Comparison of ENCODE assay signal across 8 cellular contexts in genomic region chr19:52398091-52398461, GRCh38. TPM values are rescaled to one million over a fixed set of nuclear protein-coding genes. Genes with fewer than 3 reads are reported as not detected.
DNase-seq lines count a peak whose midpoint lies in the region; ATAC-seq, FAIRE-seq and TF ChIP-seq lines count a peak whose summit lies in the region.
"Had no signal": no experiment of that assay in that cellular context is flagged by ENCODE, and none has a peak within 500 bp of the region (broad histone marks: within the 10 kb centered on the region; RNA-seq: fewer than 3 reads in every experiment).

No MANE protein-coding gene starts in this region.

- H3K27me3 Mint-ChIP-seq in Calu3 (ENCODE audit: unreplicated experiment), result no peaks in the 10 kb centered on the region

- peak overlapping the region; percentile 78 for H3K4me3 ChIP-seq in HUES6 (ENCODE audit: low read depth, low read length)
- peak overlapping the region; percentile 91 for H3K4me3 ChIP-seq in astrocyte of the spinal cord (ENCODE audit: low read depth, low read length)
- H3K4me3 ChIP-seq in kidney (ENCODE audit: low read length in 2 of 2), result peak overlapping the region; percentile 93 to 97

- H3K27ac ChIP-seq in HUES6 (ENCODE audit: low read depth, low read length), result no peak overlapping the region; the same call in 1 of the 2 replicates
- peak overlapping the region in 1 of 2 donors; percentile 40 for H3K27ac ChIP-seq in kidney (ENCODE audit: low read depth in 2 of 2, low read length in 2 of 2)
- peak overlapping the region; percentile 65 for H3K27ac ChIP-seq in substantia nigra (ENCODE audit: low read depth, low read length, poor library complexity, severe bottlenecking)

- peaks cover 19% of the 10 kb centered on the region for H3K9me3 ChIP-seq in HUES6 (ENCODE audit: control insufficient read depth, insufficient read depth, low read depth, low read length)
- H3K9me3 ChIP-seq in kidney (ENCODE audit: control insufficient read depth in 1 of 2, low read length in 2 of 2), result peaks cover 0 to 8% of the 10 kb centered on the region in 2 donors

- CTCF ChIA-PET in GM10248 (lab: Yijun Ruan, JAX), result interaction anchor here (1.2 kb wide), 1 partner anchor 9 kb away, joined by 3 read pairs; no protein-coding TSS in a partner anchor
- CTCF ChIA-PET in Calu3 (lab: Charles Lee), result no interaction called here

- in situ Hi-C loops in astrocyte of the spinal cord (cut with HindIII; ENCODE audit: low sequenced_read_pairs), result no loop called here

- H3K27me3 ChIP-seq in HUES6 (ENCODE audit: control insufficient read depth, insufficient read depth, low read length), result no peaks in the 10 kb centered on the region

- no TSS peak for BruUV-seq in Calu3 (replicated peaks; lab: Mats Ljungman, UMichigan)

- H3K36me3 ChIP-seq in HUES6 (ENCODE audit: control insufficient read depth, insufficient read depth, low read length) (peaks cover 8% of the 10 kb centered on the region; the same call in 1 of the 2 replicates), kidney (ENCODE audit: control insufficient read depth in 1 of 2, insufficient read depth in 2 of 2, low read length in 2 of 2) (peaks cover 18 to 20% of the 10 kb centered on the region in 2 donors)

- H3K27ac Mint-ChIP-seq in Calu3 (ENCODE audit: unreplicated experiment), result no peak overlapping the region

- H3K9ac ChIP-seq in HUES6 (ENCODE audit: low read length) (peak overlapping the region; percentile 44), kidney (ENCODE audit: low read length in 2 of 2) (peak overlapping the region; percentile 78 to 79)

- no peak for ATAC-seq in GM21825 (IDR thresholded peaks at IDR 0.05; ENCODE audit: unreplicated experiment)

- no peak for FAIRE-seq in kidney (lab: Jason Lieb, UNC)

- no peaks in the 10 kb centered on the region for H3K4me1 Mint-ChIP-seq in Calu3 (ENCODE audit: low read depth, unreplicated experiment)

- H3K9me3 Mint-ChIP-seq in Calu3 (ENCODE audit: low read depth, unreplicated experiment), result peaks cover 37% of the 10 kb centered on the region

- H3K4me1 ChIP-seq in HUES6 (ENCODE audit: control insufficient read depth, insufficient read depth, low read length), result no peaks in the 10 kb centered on the region
- H3K4me1 ChIP-seq in kidney (ENCODE audit: control insufficient read depth in 1 of 2, insufficient read depth in 1 of 2, low read depth in 1 of 2, low read length in 2 of 2), result peaks cover 6 to 10% of the 10 kb centered on the region in 2 donors

- intact Hi-C loops in kidney (cut with DNase I), result no loop called here
- intact Hi-C loops in Calu3 (cut with micrococcal nuclease; ENCODE audit: unreplicated experiment), result no loop called here

- POLR2A ChIA-PET in GM10248 (lab: Yijun Ruan, JAX), result no interaction called here

- no peaks in the 10 kb centered on the region for H3K36me3 Mint-ChIP-seq in Calu3 (ENCODE audit: insufficient read depth, unreplicated experiment)

- H3K4me3 Mint-ChIP-seq in Calu3 (ENCODE audit: low read depth, unreplicated experiment), result no peak overlapping the region

- TF ChIP-seq CTCF in GM10248 (IDR thresholded peaks at IDR 0.05; ENCODE audit: control extremely low read depth, extremely low read depth, low read depth, missing control alignments), result no peak
- no peak for TF ChIP-seq CTCF in astrocyte of the spinal cord (IDR thresholded peaks at IDR 0.05; ENCODE audit: low read depth, low read length)
- no peak for TF ChIP-seq CTCF in kidney (IDR thresholded peaks at IDR 0.05; ENCODE audit: borderline replicate concordance, extremely low read depth, insufficient read depth)
- no peak for TF ChIP-seq CTCF in Calu3 (IDR thresholded peaks at IDR 0.05; ENCODE audit: unreplicated experiment)

- DNase-seq in GM10248 (ENCODE audit: extremely low spot score) (peak; percentile 17), astrocyte of the spinal cord (ENCODE audit: low read depth, low spot score) (no peak), kidney (no peak), substantia nigra (lab: John Stamatoyannopoulos, UW) (peak in 3 of 49 donors; percentile 6 to 29 (median 19)), Calu3 (no peak)

RNA-seq across cellular contexts. Expression of gene ZNF528, which starts 0.4 kb away (rescaled TPM):
- 32.0 TPM for total RNA-seq in kidney
- 10.1 TPM for polyA plus RNA-seq in kidney (ENCODE audit: insufficient read depth, low read depth, low replicate concordance)
- total RNA-seq in Calu3 (2022), result not detected in 2 replicates

RNA-seq across cellular contexts. Expression of gene ZNF880, which starts 28.4 kb away (rescaled TPM):
- 27.2 TPM for total RNA-seq in kidney
- polyA plus RNA-seq in kidney (ENCODE audit: insufficient read depth, low read depth, low replicate concordance), result 10.9 TPM
- total RNA-seq in Calu3 (2022), result not detected in 2 replicates

RNA-seq across cellular contexts. Expression of gene ZNF534, which starts 30.9 kb away (rescaled TPM):
- not detected for total RNA-seq in kidney
- not detected for polyA plus RNA-seq in kidney (ENCODE audit: insufficient read depth, low read depth, low replicate concordance)
- not detected in 2 replicates for total RNA-seq in Calu3 (2022)
- total RNA-seq: activated CD8-positive, alpha-beta memory T cell treated with anti-CD3 and anti-CD28 coated beads for 36 hours had no signal

RNA-seq across cellular contexts. Expression of gene ZNF578, which starts 55.3 kb away (rescaled TPM):
- total RNA-seq in kidney (3.7 TPM), Calu3 (2022) (not detected in 2 replicates)
- polyA plus RNA-seq in kidney (ENCODE audit: insufficient read depth, low read depth, low replicate concordance), result 0.69 TPM

Comparison
In these comparisons a context has a peak if more than half of its experiments do, and no peak if none do; other contexts are left out.
1. RNA of gene ZNF528, which starts 0.4 kb away (total RNA-seq): 32.0 TPM in kidney (single experiment); not detected in Calu3; every median in the first group is over 10 times any median in the second.
2. RNA of gene ZNF880, which starts 28.4 kb away (total RNA-seq): 27.2 TPM in kidney (single experiment); not detected in Calu3; every median in the first group is over 10 times any median in the second.
3. Peak in every context shown above with its lines, with median percentiles within 50 percentile points of each other: H3K4me3 ChIP-seq.